Comparison of ENCODE assay signal across 22 cellular contexts in genomic region chr3:18870074-18870640, GRCh38.
A peak's percentile ranks its signal among the peaks of the same experiment; 100 is the strongest.
DNase-seq lines count a peak whose midpoint lies in the region; ATAC-seq, FAIRE-seq and TF ChIP-seq lines count a peak whose summit lies in the region.
"Had no signal": no experiment of that assay in that cellular context is flagged by ENCODE, and none has a peak within 500 bp of the region (broad histone marks: within the 10 kb centered on the region; RNA-seq: fewer than 3 reads in every experiment).

No MANE protein-coding gene starts in this region.

- H3K27ac ChIP-seq in OCI-LY7 (ENCODE audit: low read depth, low read length, poor library complexity, severe bottlenecking), result no peak overlapping the region
- H3K27ac ChIP-seq in keratinocyte (ENCODE audit: control insufficient read depth, insufficient read depth, low read length), result no peak overlapping the region
- no peak overlapping the region for H3K27ac ChIP-seq in Peyer's patch
- H3K27ac ChIP-seq: BLaER1 had no signal

- TF ChIP-seq POLR2A in Peyer's patch (IDR thresholded peaks at IDR 0.05), result no peak

- peak; percentile 66 for ATAC-seq in activated T-helper 17 cell treated with anti-CD3 and anti-CD28 coated beads, Interleukin-2, amount 50 U/mL, for 72 hours (replicated peaks)
- ATAC-seq: CD8-positive, alpha-beta T cell; GM12878 had no signal

- H3K27me3 Mint-ChIP-seq in activated T-cell treated with anti-CD3 and anti-CD28 coated beads, Interleukin-2, amount 50 U/mL, for 24 hours, result no peaks in the 10 kb centered on the region
- H3K27me3 Mint-ChIP-seq in activated T-helper 17 cell treated with anti-CD3 and anti-CD28 coated beads, Interleukin-2, amount 50 U/mL, for 72 hours, result no peaks in the 10 kb centered on the region
- no peaks in the 10 kb centered on the region; the same call in 1 of the 2 replicates for H3K27me3 Mint-ChIP-seq in HFFc6 (ENCODE audit: insufficient read depth)

- no peak for DNase-seq in activated T-cell treated with anti-CD3 and anti-CD28 coated beads, Interleukin-2, amount 50 U/mL, for 24 hours
- DNase-seq in activated T-cell treated with anti-CD3 and anti-CD28 coated beads, Interleukin-2, amount 50 U/mL, for 1 hour, result no peak
- DNase-seq in OCI-LY7 (ENCODE audit: low spot score), result no peak
- DNase-seq in keratinocyte (ENCODE audit: low read depth, low spot score), result no peak
- DNase-seq in GM10266 (ENCODE audit: extremely low spot score), result no peak
- no peak for DNase-seq in HFFc6
- DNase-seq in Peyer's patch, result no peak
- DNase-seq: Calu3; CD8-positive, alpha-beta T cell; GF-D8; H9; KBM-7; NCI-H187; NCI-H2107; NCI-H510A treated with DMSO at 0.1 percent for 48 hours; NCI-H82; RPMI8226; SHP77 treated with DMSO at 0.1 percent for 48 hours had no signal

- H4K20me1 ChIP-seq in OCI-LY7 (ENCODE audit: insufficient read depth, low read length), result no peaks in the 10 kb centered on the region
- H4K20me1 ChIP-seq in keratinocyte (ENCODE audit: control insufficient read depth, extremely low read depth, insufficient read depth, low read length), result no peaks in the 10 kb centered on the region
- H4K20me1 ChIP-seq: BLaER1 had no signal

- dilution Hi-C loops in keratinocyte (cut with MboI; ENCODE audit: extremely low pct_ligation_motif_present, low sequenced_read_pairs), result no loop called here

- H3K9me3 Mint-ChIP-seq in activated T-cell treated with anti-CD3 and anti-CD28 coated beads, Interleukin-2, amount 50 U/mL, for 24 hours, result peaks cover 8% of the 10 kb centered on the region
- no peaks in the 10 kb centered on the region for H3K9me3 Mint-ChIP-seq in activated T-helper 17 cell treated with anti-CD3 and anti-CD28 coated beads, Interleukin-2, amount 50 U/mL, for 72 hours
- H3K9me3 Mint-ChIP-seq in HFFc6, result peaks cover 29% of the 10 kb centered on the region
- H3K9me3 Mint-ChIP-seq: H9 had no signal

- peak overlapping the region; percentile 98 for H3K27ac Mint-ChIP-seq in activated T-cell treated with anti-CD3 and anti-CD28 coated beads, Interleukin-2, amount 50 U/mL, for 24 hours
- peak overlapping the region; percentile 90 for H3K27ac Mint-ChIP-seq in activated T-helper 17 cell treated with anti-CD3 and anti-CD28 coated beads, Interleukin-2, amount 50 U/mL, for 72 hours
- no peak overlapping the region for H3K27ac Mint-ChIP-seq in HFFc6
- H3K27ac Mint-ChIP-seq: CD8-positive, alpha-beta T cell; H9 had no signal

- H3K9me3 ChIP-seq in OCI-LY7 (ENCODE audit: low read length) (peaks cover 13% of the 10 kb centered on the region), keratinocyte (ENCODE audit: control insufficient read depth, low read depth, low read length) (no peaks in the 10 kb centered on the region), Peyer's patch (no peaks in the 10 kb centered on the region)
- H3K9me3 ChIP-seq: BLaER1 had no signal

- peak overlapping the region; percentile 59 for H3K4me3 Mint-ChIP-seq in activated T-cell treated with anti-CD3 and anti-CD28 coated beads, Interleukin-2, amount 50 U/mL, for 24 hours
- H3K4me3 Mint-ChIP-seq in activated T-helper 17 cell treated with anti-CD3 and anti-CD28 coated beads, Interleukin-2, amount 50 U/mL, for 72 hours, result peak overlapping the region; percentile 64
- no peak overlapping the region for H3K4me3 Mint-ChIP-seq in HFFc6
- H3K4me3 Mint-ChIP-seq: CD8-positive, alpha-beta T cell; H9 had no signal

- POLR2A ChIA-PET in OCI-LY7 (lab: Charles Lee), result no interaction called here

- no peak for TF ChIP-seq CTCF in OCI-LY7 (conservative IDR thresholded peaks at IDR 0.05; ENCODE audit: low read length)
- no peak for TF ChIP-seq CTCF in keratinocyte (optimal IDR thresholded peaks at IDR 0.05 in 1 of 3, IDR thresholded peaks at IDR 0.05 in 1 of 3, conservative IDR thresholded peaks at IDR 0.05 in 1 of 3; ENCODE audit: extremely low read depth in 1 of 3, insufficient read depth in 2 of 3, low read length in 3 of 3)
- TF ChIP-seq CTCF in GM10266 (IDR thresholded peaks at IDR 0.05; ENCODE audit: control insufficient read depth, insufficient read depth, low read depth, missing control alignments), result no peak
- TF ChIP-seq CTCF in HFFc6 (IDR thresholded peaks at IDR 0.05), result no peak
- TF ChIP-seq CTCF in Peyer's patch (IDR thresholded peaks at IDR 0.05), result no peak

- H2AFZ ChIP-seq in OCI-LY7 (ENCODE audit: low read length) (peak overlapping the region; percentile 74), keratinocyte (ENCODE audit: control insufficient read depth, low read length) (no peak overlapping the region)

- no TSS peak for BruUV-seq in OCI-LY7 (replicated peaks; lab: Mats Ljungman, UMichigan)

- intact Hi-C loops in OCI-LY7 (cut with micrococcal nuclease; ENCODE audit: unreplicated experiment), result no loop called here

- H3K4me2 ChIP-seq in OCI-LY7 (ENCODE audit: low read length), result no peak overlapping the region
- H3K4me2 ChIP-seq in keratinocyte (ENCODE audit: control insufficient read depth, extremely low read depth, insufficient read depth, low read depth, low read length), result peak overlapping the region; percentile 23
- H3K4me2 ChIP-seq: BLaER1 had no signal

- CTCF ChIA-PET in OCI-LY7 (lab: Charles Lee; ENCODE audit: unreplicated experiment), result no interaction called here

- H3K36me3 ChIP-seq in OCI-LY7 (ENCODE audit: insufficient read depth, low read length) (peaks cover 4% of the 10 kb centered on the region; the same call in 1 of the 2 replicates), keratinocyte (ENCODE audit: control insufficient read depth in 2 of 2, extremely low read depth in 1 of 2, insufficient read depth in 2 of 2, low read length in 2 of 2) (no peaks in the 10 kb centered on the region), Peyer's patch (no peaks in the 10 kb centered on the region)
- H3K36me3 ChIP-seq: BLaER1 had no signal

- H3K9ac ChIP-seq in keratinocyte (ENCODE audit: control insufficient read depth, extremely low read depth, insufficient read depth, low read length), result no peak overlapping the region
- H3K9ac ChIP-seq: BLaER1 had no signal

- no peaks in the 10 kb centered on the region for H3K9me1 ChIP-seq in keratinocyte (ENCODE audit: control insufficient read depth, extremely low read depth, insufficient read depth, low read length)

- peaks cover 75% of the 10 kb centered on the region for H3K4me1 Mint-ChIP-seq in activated T-cell treated with anti-CD3 and anti-CD28 coated beads, Interleukin-2, amount 50 U/mL, for 24 hours (ENCODE audit: low read depth)
- H3K4me1 Mint-ChIP-seq in activated T-helper 17 cell treated with anti-CD3 and anti-CD28 coated beads, Interleukin-2, amount 50 U/mL, for 72 hours, result peaks cover 23% of the 10 kb centered on the region
- no peaks in the 10 kb centered on the region for H3K4me1 Mint-ChIP-seq in HFFc6 (ENCODE audit: low read depth)

- H3K79me2 ChIP-seq in OCI-LY7 (ENCODE audit: insufficient read depth, low read depth, low read length), result no peaks in the 10 kb centered on the region
- H3K79me2 ChIP-seq in keratinocyte (ENCODE audit: control insufficient read depth, insufficient read depth, low read length), result no peaks in the 10 kb centered on the region

- H3K9me2 ChIP-seq in OCI-LY7 (ENCODE audit: insufficient read depth, low read length), result no peaks in the 10 kb centered on the region

- peaks cover 23% of the 10 kb centered on the region for H3K4me1 ChIP-seq in OCI-LY7 (ENCODE audit: insufficient read depth, low read length, poor library complexity, severe bottlenecking)
- H3K4me1 ChIP-seq in keratinocyte (ENCODE audit: control insufficient read depth, extremely low read depth, insufficient read depth, low read length), result peaks cover 15% of the 10 kb centered on the region
- no peaks in the 10 kb centered on the region for H3K4me1 ChIP-seq in Peyer's patch
- H3K4me1 ChIP-seq: BLaER1 had no signal

- H3K36me3 Mint-ChIP-seq in activated T-cell treated with anti-CD3 and anti-CD28 coated beads, Interleukin-2, amount 50 U/mL, for 24 hours (ENCODE audit: low read depth), result peaks cover 2% of the 10 kb centered on the region
- no peaks in the 10 kb centered on the region for H3K36me3 Mint-ChIP-seq in activated T-helper 17 cell treated with anti-CD3 and anti-CD28 coated beads, Interleukin-2, amount 50 U/mL, for 72 hours (ENCODE audit: low read depth)
- no peaks in the 10 kb centered on the region for H3K36me3 Mint-ChIP-seq in HFFc6 (ENCODE audit: low read depth)
- H3K36me3 Mint-ChIP-seq: CD8-positive, alpha-beta T cell had no signal

- H3K27me3 ChIP-seq in keratinocyte (ENCODE audit: control insufficient read depth, extremely low read depth, insufficient read depth, low read length) (no peaks in the 10 kb centered on the region), Peyer's patch (no peaks in the 10 kb centered on the region)
- H3K27me3 ChIP-seq: BLaER1 had no signal

- no peak for FAIRE-seq in keratinocyte (lab: Jason Lieb, UNC)
- FAIRE-seq: GM12878, GM19239 had no signal

- H3K4me3 ChIP-seq in OCI-LY7 (ENCODE audit: low read depth, low read length, poor library complexity, severe bottlenecking) (no peak overlapping the region), keratinocyte (ENCODE audit: control insufficient read depth in 2 of 3, extremely low read depth in 1 of 3, insufficient read depth in 2 of 3, low read depth in 1 of 3, low read length in 3 of 3) (no peak overlapping the region), Peyer's patch (no peak overlapping the region)
- H3K4me3 ChIP-seq: BLaER1, GM12878 had no signal
